Comparison of ENCODE assay signal across 27 cellular contexts in the genomic region with DNA sequence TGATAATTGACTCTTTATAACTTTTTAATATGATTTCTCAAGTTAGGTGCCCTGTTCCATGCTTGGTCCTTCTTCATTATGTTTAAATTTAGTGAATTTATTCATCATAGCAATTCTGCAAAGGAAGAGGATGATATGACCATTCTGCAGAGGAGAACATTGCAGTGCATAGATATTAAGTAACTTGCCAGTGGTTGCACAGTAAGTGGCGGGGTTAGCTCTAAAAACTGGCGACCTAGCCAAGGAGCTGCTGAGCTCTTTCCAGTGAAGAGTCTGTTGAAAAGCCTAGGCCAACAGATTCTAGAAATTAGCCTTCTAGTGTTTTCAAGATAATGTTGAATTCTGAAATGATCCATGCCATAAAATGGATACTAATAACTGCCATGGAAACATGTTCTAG. TPM values are rescaled to one million over a fixed set of nuclear protein-coding genes. Genes with fewer than 3 reads are reported as not detected.
A peak's percentile ranks its signal among the peaks of the same experiment; 100 is the strongest.
DNase-seq lines count a peak whose midpoint lies in the region; ATAC-seq and TF ChIP-seq lines count a peak whose summit lies in the region.
"Had no signal": no experiment of that assay in that cellular context is flagged by ENCODE, and none has a peak within 500 bp of the region (broad histone marks: within the 10 kb centered on the region; RNA-seq: fewer than 3 reads in every experiment).

No MANE protein-coding gene starts in this region.

- H3K27me3 ChIP-seq in CD8-positive, alpha-beta memory T cell (ENCODE audit: insufficient read depth, low read length, poor library complexity, severe bottlenecking), result no peaks in the 10 kb centered on the region
- no peaks in the 10 kb centered on the region for H3K27me3 ChIP-seq in neural cell (ENCODE audit: insufficient read depth, low read depth, low read length)
- no peaks in the 10 kb centered on the region for H3K27me3 ChIP-seq in colonic mucosa
- H3K27me3 ChIP-seq in Peyer's patch, result no peaks in the 10 kb centered on the region
- H3K27me3 ChIP-seq: brain microvascular endothelial cell, esophagus muscularis mucosa, stomach, tibial nerve had no signal

- H3K9me2 ChIP-seq in neural cell (ENCODE audit: insufficient read depth, low read length), result no peaks in the 10 kb centered on the region

- DNase-seq in activated CD8-positive, alpha-beta T cell treated with anti-CD3 and anti-CD28 coated beads for 36 hours, result no peak
- no peak for DNase-seq in activated CD8-positive, alpha-beta T cell treated with anti-CD3 and anti-CD28 coated beads, Interleukin-2, amount 10 ng/mL, durations not matched to agents 7 days and 5 days
- no peak for DNase-seq in CD8-positive, alpha-beta memory T cell
- no peak for DNase-seq in colonic mucosa
- no peak for DNase-seq in glutamatergic neuron
- DNase-seq in Peyer's patch, result no peak
- DNase-seq: 8988T; brain microvascular endothelial cell; Caco-2; effector memory CD4-positive, alpha-beta T cell; left ventricle myocardium superior; MM.1S; NCI-H1436 treated with DMSO at 0.1 percent for 48 hours; NCI-H446 treated with DMSO at 0.1 percent for 48 hours; nephron progenitor cell; NK-92 treated with Interleukin-12 subunit alpha and Interleukin-12 subunit beta, amount 100 ng/mL, for 24 hours; psoas muscle; SIG-M5; stimulated activated CD8-positive, alpha-beta memory T cell treated with anti-CD3 and anti-CD28 coated beads, Interleukin-4, amount 100 ng/mL, for 48 hours; stomach had no signal

- peaks cover 82% of the 10 kb centered on the region for H3K36me3 Mint-ChIP-seq in activated CD8-positive, alpha-beta T cell treated with anti-CD3 and anti-CD28 coated beads for 36 hours (ENCODE audit: low read depth)
- H3K36me3 Mint-ChIP-seq in activated CD8-positive, alpha-beta T cell treated with anti-CD3 and anti-CD28 coated beads, Interleukin-2, amount 10 ng/mL, durations not matched to agents 7 days and 5 days (ENCODE audit: low read depth), result peaks cover 88% of the 10 kb centered on the region
- H3K36me3 Mint-ChIP-seq in CD8-positive, alpha-beta memory T cell, result peaks cover 0 to 89% (median 13%) of the 10 kb centered on the region in 3 donors
- peaks cover 98% of the 10 kb centered on the region for H3K36me3 Mint-ChIP-seq in activated T-helper 17 cell treated with anti-CD3 and anti-CD28 coated beads, Interleukin-2, amount 50 U/mL, for 72 hours (ENCODE audit: low read depth)
- peaks cover 9% of the 10 kb centered on the region for H3K36me3 Mint-ChIP-seq in glutamatergic neuron (ENCODE audit: unreplicated experiment)

- no peak for TF ChIP-seq EP300 in neural cell (conservative IDR thresholded peaks at IDR 0.05; ENCODE audit: poor library complexity, severe bottlenecking)

- H3K4me2 ChIP-seq in neural cell (ENCODE audit: low read length), result no peak overlapping the region

- TF ChIP-seq CTCF in activated CD8-positive, alpha-beta T cell treated with anti-CD3 and anti-CD28 coated beads for 36 hours (IDR thresholded peaks at IDR 0.05), result no peak
- TF ChIP-seq CTCF in neural cell (IDR thresholded peaks at IDR 0.05; ENCODE audit: poor library complexity, severe bottlenecking) (no peak), colonic mucosa (IDR thresholded peaks at IDR 0.05) (no peak), glutamatergic neuron (IDR thresholded peaks at IDR 0.05; ENCODE audit: partially characterized antibody, unreplicated experiment) (no peak), Peyer's patch (IDR thresholded peaks at IDR 0.05) (no peak)

- H3K27ac Mint-ChIP-seq in activated CD8-positive, alpha-beta T cell treated with anti-CD3 and anti-CD28 coated beads for 36 hours, result peak overlapping the region; percentile 16
- no peak overlapping the region for H3K27ac Mint-ChIP-seq in activated CD8-positive, alpha-beta T cell treated with anti-CD3 and anti-CD28 coated beads, Interleukin-2, amount 10 ng/mL, durations not matched to agents 7 days and 5 days
- peak overlapping the region in 2 of 8 donors; percentile 42 to 76 for H3K27ac Mint-ChIP-seq in CD8-positive, alpha-beta memory T cell
- H3K27ac Mint-ChIP-seq in activated T-helper 17 cell treated with anti-CD3 and anti-CD28 coated beads, Interleukin-2, amount 50 U/mL, for 72 hours, result no peak overlapping the region
- H3K27ac Mint-ChIP-seq in glutamatergic neuron (ENCODE audit: unreplicated experiment), result no peak overlapping the region

- intact Hi-C loops in activated CD8-positive, alpha-beta T cell treated with anti-CD3 and anti-CD28 coated beads for 36 hours (cut with micrococcal nuclease), result no loop called here
- intact Hi-C loops in colonic mucosa (cut with DNase I), result no loop called here

- peaks cover 45% of the 10 kb centered on the region for H3K36me3 ChIP-seq in CD8-positive, alpha-beta memory T cell (ENCODE audit: insufficient read depth, low read length)
- H3K36me3 ChIP-seq in neural cell (ENCODE audit: insufficient read depth, low read length) (peaks cover 10% of the 10 kb centered on the region), colonic mucosa (no peaks in the 10 kb centered on the region), Peyer's patch (peaks cover 0 to 52% (median 0%) of the 10 kb centered on the region in 3 donors)

- H3K9ac ChIP-seq in neural cell (ENCODE audit: low read length) (no peak overlapping the region), colonic mucosa (ENCODE audit: low read depth in 2 of 2, low read length in 2 of 2) (no peak overlapping the region)

- H4K20me1 ChIP-seq in neural cell (ENCODE audit: insufficient read depth), result peaks cover 42% of the 10 kb centered on the region

- POLR2A ChIA-PET in activated CD8-positive, alpha-beta T cell treated with anti-CD3 and anti-CD28 coated beads for 36 hours (lab: Charles Lee), result interaction anchor here (1.2 to 3.8 kb wide), 5 partner anchors 13 to 500 kb away, joined by 3 to 51 read pairs (median 4); partner anchors contain the start of gene GAS2L1
- POLR2A ChIA-PET in activated CD8-positive, alpha-beta T cell treated with anti-CD3 and anti-CD28 coated beads, Interleukin-2, amount 10 ng/mL, durations not matched to agents 7 days and 5 days (lab: Charles Lee), result interaction anchor here (0.5 kb wide), 1 partner anchor 1382 kb away, joined by 3 read pairs; no protein-coding TSS in a partner anchor
- POLR2A ChIA-PET in CD8-positive, alpha-beta memory T cell (lab: Charles Lee), result no interaction called here

- H3K4me3 Mint-ChIP-seq in activated CD8-positive, alpha-beta T cell treated with anti-CD3 and anti-CD28 coated beads for 36 hours, result no peak overlapping the region
- no peak overlapping the region for H3K4me3 Mint-ChIP-seq in activated CD8-positive, alpha-beta T cell treated with anti-CD3 and anti-CD28 coated beads, Interleukin-2, amount 10 ng/mL, durations not matched to agents 7 days and 5 days
- peak overlapping the region in 6 of 7 donors; percentile 23 to 99 (median 84) for H3K4me3 Mint-ChIP-seq in CD8-positive, alpha-beta memory T cell
- H3K4me3 Mint-ChIP-seq in activated T-helper 17 cell treated with anti-CD3 and anti-CD28 coated beads, Interleukin-2, amount 50 U/mL, for 72 hours, result peak overlapping the region; percentile 99
- no peak overlapping the region for H3K4me3 Mint-ChIP-seq in glutamatergic neuron (ENCODE audit: unreplicated experiment)

- H2AFZ ChIP-seq in neural cell (ENCODE audit: low read depth, low read length), result no peak overlapping the region

- no peak for ATAC-seq in activated CD8-positive, alpha-beta T cell treated with anti-CD3 and anti-CD28 coated beads for 36 hours
- no peak for ATAC-seq in activated CD8-positive, alpha-beta T cell treated with anti-CD3 and anti-CD28 coated beads, Interleukin-2, amount 10 ng/mL, durations not matched to agents 7 days and 5 days
- no peak for ATAC-seq in activated T-helper 17 cell treated with anti-CD3 and anti-CD28 coated beads, Interleukin-2, amount 50 U/mL, for 72 hours (replicated peaks)
- ATAC-seq: K562, left ventricle myocardium superior, psoas muscle had no signal

- H3K9me3 Mint-ChIP-seq in activated CD8-positive, alpha-beta T cell treated with anti-CD3 and anti-CD28 coated beads for 36 hours, result no peaks in the 10 kb centered on the region
- no peaks in the 10 kb centered on the region for H3K9me3 Mint-ChIP-seq in activated CD8-positive, alpha-beta T cell treated with anti-CD3 and anti-CD28 coated beads, Interleukin-2, amount 10 ng/mL, durations not matched to agents 7 days and 5 days (ENCODE audit: insufficient read depth)
- no peaks in the 10 kb centered on the region for H3K9me3 Mint-ChIP-seq in CD8-positive, alpha-beta memory T cell
- H3K9me3 Mint-ChIP-seq in activated T-helper 17 cell treated with anti-CD3 and anti-CD28 coated beads, Interleukin-2, amount 50 U/mL, for 72 hours, result no peaks in the 10 kb centered on the region
- H3K9me3 Mint-ChIP-seq in glutamatergic neuron (ENCODE audit: unreplicated experiment), result peaks cover 6% of the 10 kb centered on the region
- H3K9me3 Mint-ChIP-seq: activated T-helper 2 cell treated with anti-CD3 and anti-CD28 coated beads, Interferon-gamma antibody, Interleukin-2, Interleukin-4, amounts not matched to agents 10 μg/mL and 5 μg/mL and 100 μg/mL, durations not matched to agents 14 hours and 24 hours and 36 hours; mesothelial cell of epicardium; nephron progenitor cell had no signal

- H3K4me1 ChIP-seq in CD8-positive, alpha-beta memory T cell (ENCODE audit: insufficient read depth, low read length), result peaks cover 69% of the 10 kb centered on the region
- H3K4me1 ChIP-seq in colonic mucosa (peaks cover 26% of the 10 kb centered on the region), Peyer's patch (peaks cover 0 to 74% (median 18%) of the 10 kb centered on the region in 4 donors)

- no peak overlapping the region for H3K27ac ChIP-seq in CD8-positive, alpha-beta memory T cell (ENCODE audit: low read depth, low read length)
- H3K27ac ChIP-seq in neural cell (ENCODE audit: low read length) (no peak overlapping the region), colonic mucosa (no peak overlapping the region), Peyer's patch (no peak overlapping the region)
- H3K27ac ChIP-seq: brain microvascular endothelial cell, esophagus muscularis mucosa, psoas muscle had no signal

- H3K9me3 ChIP-seq in CD8-positive, alpha-beta memory T cell (ENCODE audit: low read length), result no peaks in the 10 kb centered on the region
- H3K9me3 ChIP-seq in neural cell (ENCODE audit: low read length) (no peaks in the 10 kb centered on the region), colonic mucosa (no peaks in the 10 kb centered on the region), Peyer's patch (no peaks in the 10 kb centered on the region)
- H3K9me3 ChIP-seq: Caco-2, esophagus muscularis mucosa, psoas muscle, stomach, tibial nerve had no signal

- no peaks in the 10 kb centered on the region for H3K27me3 Mint-ChIP-seq in activated CD8-positive, alpha-beta T cell treated with anti-CD3 and anti-CD28 coated beads for 36 hours
- H3K27me3 Mint-ChIP-seq in activated CD8-positive, alpha-beta T cell treated with anti-CD3 and anti-CD28 coated beads, Interleukin-2, amount 10 ng/mL, durations not matched to agents 7 days and 5 days (ENCODE audit: low read depth), result no peaks in the 10 kb centered on the region
- peaks cover 0 to 2% of the 10 kb centered on the region in 2 donors for H3K27me3 Mint-ChIP-seq in CD8-positive, alpha-beta memory T cell
- no peaks in the 10 kb centered on the region for H3K27me3 Mint-ChIP-seq in activated T-helper 17 cell treated with anti-CD3 and anti-CD28 coated beads, Interleukin-2, amount 50 U/mL, for 72 hours
- H3K27me3 Mint-ChIP-seq in glutamatergic neuron (ENCODE audit: unreplicated experiment), result peaks cover 7% of the 10 kb centered on the region

- H3F3A ChIP-seq in neural cell (ENCODE audit: insufficient read depth, low read length, poor library complexity, severe bottlenecking), result no peaks in the 10 kb centered on the region

- no peak for TF ChIP-seq POLR2A in Peyer's patch (IDR thresholded peaks at IDR 0.05)

- CTCF ChIA-PET in activated CD8-positive, alpha-beta T cell treated with anti-CD3 and anti-CD28 coated beads for 36 hours (lab: Charles Lee), result interaction anchor here (1.2 to 2.0 kb wide), 5 partner anchors 12 to 281 kb away, joined by 3 to 6 read pairs (median 4); partner anchors contain the start of gene THOC5
- CTCF ChIA-PET in activated CD8-positive, alpha-beta T cell treated with anti-CD3 and anti-CD28 coated beads, Interleukin-2, amount 10 ng/mL, durations not matched to agents 7 days and 5 days (lab: Charles Lee), result interaction anchor here (1.2 kb wide), 1 partner anchor 16 kb away, joined by 3 read pairs; no protein-coding TSS in a partner anchor
- CTCF ChIA-PET in CD8-positive, alpha-beta memory T cell (lab: Charles Lee), result interaction anchor here (0.9 kb wide), 1 partner anchor 21 kb away, joined by 3 read pairs; no protein-coding TSS in a partner anchor

- TF ChIP-seq RAD21 in neural cell (conservative IDR thresholded peaks at IDR 0.05), result no peak

- no peak overlapping the region for H3K4me3 ChIP-seq in CD8-positive, alpha-beta memory T cell (ENCODE audit: low read length)
- H3K4me3 ChIP-seq in neural cell (ENCODE audit: low read length) (peak overlapping the region; percentile 91), colonic mucosa (no peak overlapping the region), Peyer's patch (no peak overlapping the region)
- H3K4me3 ChIP-seq: K562, tibial nerve had no signal

- H3K4me1 Mint-ChIP-seq in activated CD8-positive, alpha-beta T cell treated with anti-CD3 and anti-CD28 coated beads for 36 hours (ENCODE audit: low read depth), result peaks cover 70% of the 10 kb centered on the region
- peaks cover 64% of the 10 kb centered on the region for H3K4me1 Mint-ChIP-seq in activated CD8-positive, alpha-beta T cell treated with anti-CD3 and anti-CD28 coated beads, Interleukin-2, amount 10 ng/mL, durations not matched to agents 7 days and 5 days (ENCODE audit: low read depth)
- H3K4me1 Mint-ChIP-seq in CD8-positive, alpha-beta memory T cell, result peaks cover 86 to 91% (median 88%) of the 10 kb centered on the region in 3 donors
- peaks cover 64% of the 10 kb centered on the region for H3K4me1 Mint-ChIP-seq in activated T-helper 17 cell treated with anti-CD3 and anti-CD28 coated beads, Interleukin-2, amount 50 U/mL, for 72 hours
- peaks cover 29% of the 10 kb centered on the region for H3K4me1 Mint-ChIP-seq in glutamatergic neuron (ENCODE audit: low read depth, unreplicated experiment)

- peaks cover 95% of the 10 kb centered on the region for H3K79me2 ChIP-seq in neural cell (replicated peaks; ENCODE audit: insufficient read depth, low read length)

RNA-seq across cellular contexts. Expression of gene EWSR1, which starts 4.6 kb away (rescaled TPM):
- 100 to 1,000 TPM; 307 to 315 TPM for total RNA-seq in activated CD8-positive, alpha-beta T cell treated with anti-CD3 and anti-CD28 coated beads for 36 hours
- total RNA-seq in activated CD8-positive, alpha-beta T cell treated with anti-CD3 and anti-CD28 coated beads, Interleukin-2, amount 10 ng/mL, durations not matched to agents 7 days and 5 days, result 100 to 1,000 TPM; 323 to 326 TPM
- 100 to 1,000 TPM; 312 to 327 TPM for total RNA-seq in CD8-positive, alpha-beta memory T cell
- polyA plus RNA-seq in CD8-positive, alpha-beta memory T cell, result 219 TPM
- 100 to 1,000 TPM; 231 to 319 TPM for total RNA-seq in activated T-helper 17 cell treated with anti-CD3 and anti-CD28 coated beads, Interleukin-2, amount 50 U/mL, for 72 hours
- polyA plus RNA-seq in neural cell, result 277 and 287 TPM in 2 replicates
- polyA minus RNA-seq in neural cell, result 286 and 289 TPM in 2 replicates
- total RNA-seq in colonic mucosa, result 100 to 1,000 TPM; 145 to 236 TPM
- total RNA-seq in glutamatergic neuron (ENCODE audit: unreplicated experiment), result 355 TPM
- 100 to 1,000 TPM; 186 to 444 (median 276) TPM for total RNA-seq in Peyer's patch

RNA-seq across cellular contexts. Expression of gene RHBDD3, which starts 4.8 kb away (rescaled TPM):
- 10 to 100 TPM; 24.5 to 25.4 TPM for total RNA-seq in activated CD8-positive, alpha-beta T cell treated with anti-CD3 and anti-CD28 coated beads for 36 hours
- 10 to 100 TPM; 30.0 to 34.7 TPM for total RNA-seq in activated CD8-positive, alpha-beta T cell treated with anti-CD3 and anti-CD28 coated beads, Interleukin-2, amount 10 ng/mL, durations not matched to agents 7 days and 5 days
- total RNA-seq in CD8-positive, alpha-beta memory T cell, result 10 to 100 TPM; 37.9 to 41.0 TPM
- polyA plus RNA-seq in CD8-positive, alpha-beta memory T cell, result 10.4 TPM
- 10 to 100 TPM; 19.2 to 36.8 TPM for total RNA-seq in activated T-helper 17 cell treated with anti-CD3 and anti-CD28 coated beads, Interleukin-2, amount 50 U/mL, for 72 hours
- 114 and 135 TPM in 2 replicates for polyA plus RNA-seq in neural cell
- 40.3 and 55.3 TPM in 2 replicates for polyA minus RNA-seq in neural cell
- total RNA-seq in colonic mucosa (10 to 100 TPM; 15.4 to 32.0 TPM), glutamatergic neuron (ENCODE audit: unreplicated experiment) (50.4 TPM), Peyer's patch (10 to 100 TPM; 25.4 to 47.2 (median 36.2) TPM)

RNA-seq across cellular contexts. Expression of gene GAS2L1, which starts 33.8 kb away (rescaled TPM):
- 1 to 10 TPM in 1 of 2 experiments, under 1 TPM in 1; 0.36 to 1.1 TPM for total RNA-seq in activated CD8-positive, alpha-beta T cell treated with anti-CD3 and anti-CD28 coated beads for 36 hours
- total RNA-seq in activated CD8-positive, alpha-beta T cell treated with anti-CD3 and anti-CD28 coated beads, Interleukin-2, amount 10 ng/mL, durations not matched to agents 7 days and 5 days, result 10 to 100 TPM; 10.9 to 11.4 TPM
- under 1 TPM; 0.61 to 0.71 TPM for total RNA-seq in CD8-positive, alpha-beta memory T cell
- 0.58 TPM for polyA plus RNA-seq in CD8-positive, alpha-beta memory T cell
- 1 to 10 TPM; 1.9 to 2.9 TPM for total RNA-seq in activated T-helper 17 cell treated with anti-CD3 and anti-CD28 coated beads, Interleukin-2, amount 50 U/mL, for 72 hours
- 0.77 and 2.3 TPM in 2 replicates for polyA plus RNA-seq in neural cell
- polyA minus RNA-seq in neural cell, result 0.93 and 1.7 TPM in 2 replicates
- total RNA-seq in colonic mucosa (10 to 100 TPM; 16.6 to 41.1 TPM), glutamatergic neuron (ENCODE audit: unreplicated experiment) (10.3 TPM), Peyer's patch (10 to 100 TPM; 20.6 to 63.1 (median 35.6) TPM)

RNA-seq across cellular contexts. Expression of gene RASL10A, which starts 42.9 kb away (rescaled TPM):
- total RNA-seq in activated CD8-positive, alpha-beta T cell treated with anti-CD3 and anti-CD28 coated beads for 36 hours, result under 1 TPM in 1 of 2 experiments, not detected in 1; 0.56 TPM
- 1 to 10 TPM; 1.4 to 1.6 TPM for total RNA-seq in activated CD8-positive, alpha-beta T cell treated with anti-CD3 and anti-CD28 coated beads, Interleukin-2, amount 10 ng/mL, durations not matched to agents 7 days and 5 days
- total RNA-seq in CD8-positive, alpha-beta memory T cell, result not detected
- not detected for polyA plus RNA-seq in CD8-positive, alpha-beta memory T cell
- under 1 TPM; 0.58 to 0.61 TPM for total RNA-seq in activated T-helper 17 cell treated with anti-CD3 and anti-CD28 coated beads, Interleukin-2, amount 50 U/mL, for 72 hours
- polyA plus RNA-seq in neural cell, result 0.26 and 3.0 TPM in 2 replicates
- not detected in 2 replicates for polyA minus RNA-seq in neural cell
- 1 to 10 TPM in 1 of 2 donors, under 1 TPM in 1; 0.42 to 1.3 TPM for total RNA-seq in colonic mucosa
- 1.3 TPM for total RNA-seq in glutamatergic neuron (ENCODE audit: unreplicated experiment)
- 1 to 10 TPM in 2 of 4 donors, under 1 TPM in 1, not detected in 1; 0.85 to 9.0 (median 5.6) TPM for total RNA-seq in Peyer's patch

Comparison
In these comparisons a context has a peak if more than half of its experiments do, and no peak if none do; other contexts are left out.
1. H3K4me3 Mint-ChIP-seq: peak in CD8-positive, alpha-beta memory T cell (6 of 7) and activated T-helper 17 cell treated with anti-CD3 and anti-CD28 coated beads, Interleukin-2, amount 50 U/mL, for 72 hours (single experiment); none in activated CD8-positive, alpha-beta T cell treated with anti-CD3 and anti-CD28 coated beads for 36 hours (single experiment), activated CD8-positive, alpha-beta T cell treated with anti-CD3 and anti-CD28 coated beads, Interleukin-2, amount 10 ng/mL, durations not matched to agents 7 days and 5 days (single experiment) and glutamatergic neuron (single experiment).